1 cellular context compared by ENCODE assay signal in genomic region chr6:56838965-56839364, GRCh38.
TF ChIP-seq lines count a peak whose summit lies in the region.

No MANE protein-coding gene starts in this region.

TF ChIP-seq in WTC11, 78 proteins besides CTCF, POLR2A, EP300 and RAD21 (continued from another document):
- TF ChIP-seq MAX (CRISPR knock-in tag; IDR thresholded peaks at IDR 0.05) = no peak
